Comparison of ENCODE assay signal across 13 cellular contexts in genomic region chr10:47020491-47020890, GRCh38.
DNase-seq lines count a peak whose midpoint lies in the region; ATAC-seq, FAIRE-seq and TF ChIP-seq lines count a peak whose summit lies in the region.
"Had no signal": no experiment of that assay in that cellular context is flagged by ENCODE, and none has a peak within 500 bp of the region (broad histone marks: within the 10 kb centered on the region; RNA-seq: fewer than 3 reads in every experiment).

No MANE protein-coding gene starts in this region.

- DNase-seq in AG20443 (ENCODE audit: low spot score) (peak; percentile 93), HS-5 (ENCODE audit: low read depth) (peak; percentile 15), activated B cell treated with CpG ODN at 0.5 μM for 24 hours (peak; percentile 9), islet precursor cell (peak; percentile 72), NCI-H2029 treated with DMSO at 0.1 percent for 48 hours (lab: John Stamatoyannopoulos, UW) (no peak), NCI-H1105 (lab: John Stamatoyannopoulos, UW) (no peak), GM12891 (ENCODE audit: insufficient read length, low spot score) (no peak)
- no peak for DNase-seq in stimulated activated naive CD4-positive, alpha-beta T cell treated with Interleukin-2 at 50 U/mL for 16 hours (lab: John Stamatoyannopoulos, UW)
- DNase-seq: activated CD4-positive, alpha-beta T cell treated with anti-CD3 and anti-CD28 coated beads for 4 hours; NCI-H524 treated with DMSO at 0.1 percent for 48 hours; SIG-M5 had no signal

- intact Hi-C loops in activated B cell treated with CpG ODN at 0.5 μM for 24 hours (cut with micrococcal nuclease) = no loop called here

- no peaks in the 10 kb centered on the region for H3K36me3 Mint-ChIP-seq in activated B cell treated with CpG ODN at 0.5 μM for 24 hours (ENCODE audit: low read depth)

- H3K9me3 Mint-ChIP-seq in activated B cell treated with CpG ODN at 0.5 μM for 24 hours = no peaks in the 10 kb centered on the region
- H3K9me3 Mint-ChIP-seq: activated T-helper 17 cell treated with anti-CD3 and anti-CD28 coated beads, Interleukin-2, amount 50 U/mL, for 72 hours; CD4-positive, alpha-beta T cell had no signal

- no peak for ATAC-seq in activated B cell treated with CpG ODN at 0.5 μM for 24 hours (ENCODE audit: low read depth)
- ATAC-seq: activated T-helper 17 cell treated with anti-CD3 and anti-CD28 coated beads, Interleukin-2, amount 50 U/mL, for 72 hours had no signal

- TF ChIP-seq CTCF in activated B cell treated with CpG ODN at 0.5 μM for 24 hours (IDR thresholded peaks at IDR 0.05) = no peak

- H3K27ac Mint-ChIP-seq in activated B cell treated with CpG ODN at 0.5 μM for 24 hours = no peak overlapping the region
- H3K27ac Mint-ChIP-seq: activated T-helper 17 cell treated with anti-CD3 and anti-CD28 coated beads, Interleukin-2, amount 50 U/mL, for 72 hours; CD4-positive, alpha-beta T cell had no signal

- H3K27me3 Mint-ChIP-seq in activated B cell treated with CpG ODN at 0.5 μM for 24 hours = no peaks in the 10 kb centered on the region
- H3K27me3 Mint-ChIP-seq: CD4-positive, alpha-beta T cell had no signal

- CTCF ChIA-PET in activated B cell treated with CpG ODN at 0.5 μM for 24 hours (lab: Charles Lee) = no interaction called here

- TF ChIP-seq POLR2A in GM12891 (IDR thresholded peaks at IDR 0.05; ENCODE audit: low read depth, low read length) = no peak

- no peaks in the 10 kb centered on the region for H3K4me1 Mint-ChIP-seq in activated B cell treated with CpG ODN at 0.5 μM for 24 hours

- no peak for FAIRE-seq in GM12891 (lab: Jason Lieb, UNC)

- H3K4me3 Mint-ChIP-seq in activated B cell treated with CpG ODN at 0.5 μM for 24 hours = no peak overlapping the region
- H3K4me3 Mint-ChIP-seq: activated T-helper 17 cell treated with anti-CD3 and anti-CD28 coated beads, Interleukin-2, amount 50 U/mL, for 72 hours; CD4-positive, alpha-beta T cell had no signal

- POLR2A ChIA-PET in activated B cell treated with CpG ODN at 0.5 μM for 24 hours (lab: Charles Lee) = no interaction called here

TF ChIP-seq in GM12891, 5 proteins besides CTCF, POLR2A, EP300 and RAD21:
- no peak for TF ChIP-seq SPI1 (IDR thresholded peaks at IDR 0.05; ENCODE audit: low read depth, low read length)
- no peak for TF ChIP-seq POLR2AphosphoS5 (IDR thresholded peaks at IDR 0.05; ENCODE audit: low read depth, low read length)
- TF ChIP-seq TAF1 (IDR thresholded peaks at IDR 0.05; ENCODE audit: low read depth, low read length) = no peak
- no peak for TF ChIP-seq PAX5 (IDR thresholded peaks at IDR 0.05; ENCODE audit: insufficient read depth, low read length, severe bottlenecking)
- TF ChIP-seq POU2F2 (IDR thresholded peaks at IDR 0.05; ENCODE audit: low read depth, low read length) = no peak

Comparison
In these comparisons a context has a peak if more than half of its experiments do, and no peak if none do; other contexts are left out.
1. DNase-seq: peak in AG20443 (single experiment), HS-5 (single experiment), activated B cell treated with CpG ODN at 0.5 μM for 24 hours (single experiment) and islet precursor cell (single experiment); none in NCI-H2029 treated with DMSO at 0.1 percent for 48 hours (single experiment), NCI-H1105 (single experiment), stimulated activated naive CD4-positive, alpha-beta T cell treated with Interleukin-2 at 50 U/mL for 16 hours (single experiment) and GM12891 (single experiment).